7 cellular contexts compared by ENCODE assay signal in genomic region chr17:68168273-68169164, GRCh38.
DNase-seq lines count a peak whose midpoint lies in the region; ATAC-seq, FAIRE-seq and TF ChIP-seq lines count a peak whose summit lies in the region.
"Not testable (repeated sequence)": the region's sequence is repeated elsewhere in the genome, so short reads cannot be mapped to it uniquely, and the experiment has no call there.

No MANE protein-coding gene starts in this region.

- not testable (repeated sequence) for H3K27me3 ChIP-seq in DND-41 (ENCODE audit: insufficient read depth, low read length, poor library complexity); HepG2 (ENCODE audit: control insufficient read depth in 1 of 2, insufficient read depth in 2 of 2, low read length in 2 of 2); testis

- not testable (repeated sequence) for FAIRE-seq in HepG2 (lab: Jason Lieb, UNC)

- TF ChIP-seq EP300 in HepG2 (IDR thresholded peaks at IDR 0.05; ENCODE audit: low read depth in 2 of 2, low read length in 2 of 2); HepG2 (CRISPR knock-in tag; IDR thresholded peaks at IDR 0.05; ENCODE audit: borderline replicate concordance): not testable (repeated sequence)

- not testable (repeated sequence) for H3K9me3 Mint-ChIP-seq in activated CD8-positive, alpha-beta T cell treated with anti-CD3 and anti-CD28 coated beads, Interleukin-2, amount 10 ng/mL, durations not matched to agents 7 days and 5 days (ENCODE audit: insufficient read depth); activated naive CD8-positive, alpha-beta T cell treated with anti-CD3 and anti-CD28 coated beads, Interleukin-2, amount 10 ng/mL, durations not matched to agents 7 days and 5 days; neural crest cell

- peak overlapping the region; percentile 50 for H3K27ac Mint-ChIP-seq in activated CD8-positive, alpha-beta T cell treated with anti-CD3 and anti-CD28 coated beads, Interleukin-2, amount 10 ng/mL, durations not matched to agents 7 days and 5 days
- H3K27ac Mint-ChIP-seq in activated naive CD8-positive, alpha-beta T cell treated with anti-CD3 and anti-CD28 coated beads, Interleukin-2, amount 10 ng/mL, durations not matched to agents 7 days and 5 days, result peak overlapping the region; percentile 62
- H3K27ac Mint-ChIP-seq in neural crest cell (ENCODE audit: unreplicated experiment), result peak overlapping the region; percentile 10

- intact Hi-C loops in HepG2 (cut with micrococcal nuclease; ENCODE audit: unreplicated experiment); testis (cut with DNase I; ENCODE audit: low total_unique reads): not testable (repeated sequence)

- in situ Hi-C loops in HepG2 (cut with HindIII; ENCODE audit: extremely low pct_ligation_motif_present, low pct_unique_long_range_greater_than_20kb), result loop anchor here (25.0 kb wide), 1 partner anchor 594 kb away; no protein-coding TSS in a partner anchor

- not testable (repeated sequence) for H2AFZ ChIP-seq in DND-41 (ENCODE audit: low read depth, low read length); HepG2 (ENCODE audit: low read length)

- H3K4me1 Mint-ChIP-seq in activated CD8-positive, alpha-beta T cell treated with anti-CD3 and anti-CD28 coated beads, Interleukin-2, amount 10 ng/mL, durations not matched to agents 7 days and 5 days (ENCODE audit: low read depth), result peaks cover 36% of the 10 kb centered on the region
- H3K4me1 Mint-ChIP-seq in activated naive CD8-positive, alpha-beta T cell treated with anti-CD3 and anti-CD28 coated beads, Interleukin-2, amount 10 ng/mL, durations not matched to agents 7 days and 5 days, result peaks cover 12% of the 10 kb centered on the region
- H3K4me1 Mint-ChIP-seq in neural crest cell, result not testable (repeated sequence)

- peak overlapping the region; percentile 57 for H3K27ac ChIP-seq in DND-41 (ENCODE audit: low read length)
- H3K27ac ChIP-seq in HepG2 (ENCODE audit: extremely low read length, insufficient read depth, low read length); testis: not testable (repeated sequence)

- 52% methylated on average over 9 of the region's 9 CpGs for WGBS in HepG2 (ENCODE audit: low lambda C conversion rate)
- WGBS in testis, 2 donors, result 64 to 69% methylated on average over 9 of the region's 9 CpGs

- H3K4me3 Mint-ChIP-seq in activated CD8-positive, alpha-beta T cell treated with anti-CD3 and anti-CD28 coated beads, Interleukin-2, amount 10 ng/mL, durations not matched to agents 7 days and 5 days, result peak overlapping the region; percentile 12
- peak overlapping the region; percentile 29 for H3K4me3 Mint-ChIP-seq in activated naive CD8-positive, alpha-beta T cell treated with anti-CD3 and anti-CD28 coated beads, Interleukin-2, amount 10 ng/mL, durations not matched to agents 7 days and 5 days
- not testable (repeated sequence) for H3K4me3 Mint-ChIP-seq in neural crest cell

- DNase-seq in DND-41 (peak; percentile 75), testis (peak; percentile 62)
- peak; percentile 42 for DNase-seq in activated CD8-positive, alpha-beta T cell treated with anti-CD3 and anti-CD28 coated beads, Interleukin-2, amount 10 ng/mL, durations not matched to agents 7 days and 5 days
- not testable (repeated sequence) for DNase-seq in activated naive CD8-positive, alpha-beta T cell treated with anti-CD3 and anti-CD28 coated beads, Interleukin-2, amount 10 ng/mL, durations not matched to agents 7 days and 5 days; HepG2 (ENCODE audit: low spot score); neural crest cell (ENCODE audit: low read depth, low spot score)

- TF ChIP-seq POLR2A in Raji (IDR thresholded peaks at IDR 0.05; ENCODE audit: insufficient read depth, low read depth, low read length) (peak; percentile 36; the same call in 1 of the 2 replicates), HepG2 (IDR thresholded peaks at IDR 0.05; ENCODE audit: insufficient read depth in 1 of 2, low read depth in 2 of 2, low read length in 2 of 2) (peak; percentile 47 to 70; a peak in 3 of 4 replicates)
- TF ChIP-seq POLR2A in testis (IDR thresholded peaks at IDR 0.05), result not testable (repeated sequence)

- BruUV-seq in HepG2 (replicated peaks; lab: Mats Ljungman, UMichigan), result not testable (repeated sequence)

- H3K27me3 Mint-ChIP-seq in activated CD8-positive, alpha-beta T cell treated with anti-CD3 and anti-CD28 coated beads, Interleukin-2, amount 10 ng/mL, durations not matched to agents 7 days and 5 days (ENCODE audit: low read depth); neural crest cell (ENCODE audit: low read depth): not testable (repeated sequence)
- peaks cover 14% of the 10 kb centered on the region for H3K27me3 Mint-ChIP-seq in activated naive CD8-positive, alpha-beta T cell treated with anti-CD3 and anti-CD28 coated beads, Interleukin-2, amount 10 ng/mL, durations not matched to agents 7 days and 5 days

- TF ChIP-seq RAD21 in HepG2 (CRISPR knock-in tag; IDR thresholded peaks at IDR 0.05), result not testable (repeated sequence)

- H3K79me2 ChIP-seq in DND-41 (ENCODE audit: insufficient read depth, low read length); HepG2 (ENCODE audit: insufficient read depth, low read length): not testable (repeated sequence)

- peaks cover 28% of the 10 kb centered on the region for H3K4me1 ChIP-seq in DND-41 (ENCODE audit: insufficient read depth, low read length)
- peaks cover 33% of the 10 kb centered on the region for H3K4me1 ChIP-seq in HepG2 (ENCODE audit: insufficient read depth, low read length)
- not testable (repeated sequence) for H3K4me1 ChIP-seq in testis

- H3K9ac ChIP-seq in DND-41 (ENCODE audit: low read depth, low read length); HepG2 (ENCODE audit: insufficient read depth, low read depth, low read length): not testable (repeated sequence)

- H3K36me3 Mint-ChIP-seq in activated CD8-positive, alpha-beta T cell treated with anti-CD3 and anti-CD28 coated beads, Interleukin-2, amount 10 ng/mL, durations not matched to agents 7 days and 5 days (ENCODE audit: low read depth); activated naive CD8-positive, alpha-beta T cell treated with anti-CD3 and anti-CD28 coated beads, Interleukin-2, amount 10 ng/mL, durations not matched to agents 7 days and 5 days; neural crest cell (ENCODE audit: low read depth): not testable (repeated sequence)

- ATAC-seq in DND-41 (ENCODE audit: insufficient read depth, low read depth) (peak; percentile 83), HepG2 (peak; percentile 14; the same call in 2 of the 3 replicates)
- peak; percentile 69 for ATAC-seq in activated CD8-positive, alpha-beta T cell treated with anti-CD3 and anti-CD28 coated beads, Interleukin-2, amount 10 ng/mL, durations not matched to agents 7 days and 5 days
- peak; percentile 55 for ATAC-seq in activated naive CD8-positive, alpha-beta T cell treated with anti-CD3 and anti-CD28 coated beads, Interleukin-2, amount 10 ng/mL, durations not matched to agents 7 days and 5 days (ENCODE audit: low read depth)

- H3K4me2 ChIP-seq in DND-41 (ENCODE audit: insufficient read depth, low read length), result not testable (repeated sequence)
- H3K4me2 ChIP-seq in HepG2 (ENCODE audit: low read depth, low read length), result 0 out of 2 replicates have a peak overlapping the region, but pooled peaks have one; percentile 9

- TF ChIP-seq CTCF in DND-41 (IDR thresholded peaks at IDR 0.05; ENCODE audit: borderline replicate concordance, extremely low read depth, low read length, poor library complexity, severe bottlenecking); HepG2 (CRISPR knock-in tag; IDR thresholded peaks at IDR 0.05); neural crest cell (conservative IDR thresholded peaks at IDR 0.05); testis (IDR thresholded peaks at IDR 0.05): not testable (repeated sequence)

- not testable (repeated sequence) for H3K9me3 ChIP-seq in DND-41 (ENCODE audit: insufficient read depth, low read length, severe bottlenecking); HepG2 (ENCODE audit: low read length); testis

- not testable (repeated sequence) for H3K4me3 ChIP-seq in DND-41 (ENCODE audit: low read depth in 1 of 2, low read length in 2 of 2); HepG2 (replicated peaks in 1 of 3; ENCODE audit: insufficient read depth in 1 of 3, low read depth in 2 of 3, low read length in 3 of 3); testis

- not testable (repeated sequence) for H3K36me3 ChIP-seq in DND-41 (ENCODE audit: insufficient read depth, low read length); HepG2 (replicated peaks in 1 of 2; ENCODE audit: control insufficient read depth in 1 of 2, insufficient read depth in 2 of 2, low read length in 2 of 2); testis (ENCODE audit: low read depth, missing control alignments)

- CTCF ChIA-PET in activated CD8-positive, alpha-beta T cell treated with anti-CD3 and anti-CD28 coated beads, Interleukin-2, amount 10 ng/mL, durations not matched to agents 7 days and 5 days (lab: Charles Lee), result interaction anchor here (0.9 to 2.4 kb wide), 7 partner anchors 13 to 263 kb away, joined by 3 to 19 read pairs (median 4); no protein-coding TSS in a partner anchor
- CTCF ChIA-PET in HepG2 (lab: Yijun Ruan, JAX; ENCODE audit: low intra/inter-chr PET ratio, low total read pairs), result not testable (repeated sequence)

- POLR2A ChIA-PET in activated CD8-positive, alpha-beta T cell treated with anti-CD3 and anti-CD28 coated beads, Interleukin-2, amount 10 ng/mL, durations not matched to agents 7 days and 5 days (lab: Charles Lee), result interaction anchor here (0.6 to 2.7 kb wide), 4 partner anchors 12 to 38 kb away, joined by 3 to 11 read pairs (median 7); no protein-coding TSS in a partner anchor
- POLR2A ChIA-PET in activated naive CD8-positive, alpha-beta T cell treated with anti-CD3 and anti-CD28 coated beads, Interleukin-2, amount 10 ng/mL, durations not matched to agents 7 days and 5 days (lab: Charles Lee), result interaction anchor here (0.6 to 1.7 kb wide), 6 partner anchors 12 to 319 kb away, joined by 4 to 7 read pairs (median 5); no protein-coding TSS in a partner anchor
- POLR2A ChIA-PET in HepG2 (lab: Yijun Ruan, JAX), result not testable (repeated sequence)

- H4K20me1 ChIP-seq in DND-41 (ENCODE audit: insufficient read depth, low read length); HepG2 (ENCODE audit: insufficient read depth, low read length): not testable (repeated sequence)

TF ChIP-seq in HepG2, 621 proteins besides CTCF, POLR2A, EP300 and RAD21 (continues in another document):
- TF ChIP-seq ZFP90 (CRISPR knock-in tag; IDR thresholded peaks at IDR 0.05; ENCODE audit: borderline replicate concordance) (0 out of 2 replicates have a peak, but pooled peaks have one; percentile 64), NFYB (CRISPR knock-in tag; IDR thresholded peaks at IDR 0.05) (peak; percentile 80), TP53 (CRISPR knock-in tag; conservative IDR thresholded peaks at IDR 0.05) (0 out of 2 replicates have a peak, but pooled peaks have one; percentile 49)

Comparison
In these comparisons a context has a peak if more than half of its experiments do, and no peak if none do; other contexts are left out.
1. ATAC-seq: peak in every context shown above with its lines; median percentile 83 in DND-41; 69 in activated CD8-positive, alpha-beta T cell treated with anti-CD3 and anti-CD28 coated beads, Interleukin-2, amount 10 ng/mL, durations not matched to agents 7 days and 5 days; 55 in activated naive CD8-positive, alpha-beta T cell treated with anti-CD3 and anti-CD28 coated beads, Interleukin-2, amount 10 ng/mL, durations not matched to agents 7 days and 5 days; 14 in HepG2.
2. H3K27ac Mint-ChIP-seq: peak in every context shown above with its lines; median percentile 62 in activated naive CD8-positive, alpha-beta T cell treated with anti-CD3 and anti-CD28 coated beads, Interleukin-2, amount 10 ng/mL, durations not matched to agents 7 days and 5 days; 50 in activated CD8-positive, alpha-beta T cell treated with anti-CD3 and anti-CD28 coated beads, Interleukin-2, amount 10 ng/mL, durations not matched to agents 7 days and 5 days; 10 in neural crest cell.